Comparison of ENCODE assay signal across 13 cellular contexts in the genomic region with DNA sequence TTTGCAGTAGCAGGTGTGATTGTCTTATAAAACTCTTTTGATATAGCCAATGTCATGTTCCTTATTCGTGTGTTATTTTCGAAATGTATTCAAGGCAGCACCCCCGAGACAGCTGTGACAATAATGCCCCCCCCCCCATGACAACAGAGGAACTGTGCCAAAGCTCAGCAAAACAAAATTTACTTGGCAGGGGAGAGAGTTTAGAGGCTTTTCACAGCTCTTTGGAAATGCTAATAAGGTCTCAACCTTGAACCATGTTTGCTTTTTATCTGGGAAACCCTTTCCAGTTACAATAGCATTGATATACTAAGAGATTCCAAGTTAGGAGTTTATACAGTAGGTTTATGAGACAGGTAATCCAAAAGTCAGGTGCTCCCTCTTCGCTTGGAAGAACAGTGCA. TPM values are rescaled to one million over a fixed set of nuclear protein-coding genes. Genes with fewer than 3 reads are reported as not detected.
DNase-seq lines count a peak whose midpoint lies in the region; ATAC-seq lines count a peak whose summit lies in the region.
"Had no signal": no experiment of that assay in that cellular context is flagged by ENCODE, and none has a peak within 500 bp of the region (broad histone marks: within the 10 kb centered on the region; RNA-seq: fewer than 3 reads in every experiment).

No MANE protein-coding gene starts in this region.

- intact Hi-C loops in sciatic nerve (cut with DNase I), result no loop called here

- peak overlapping the region; percentile 78 for H3K27ac ChIP-seq in epithelial cell of prostate
- H3K27ac ChIP-seq: BLaER1 had no signal

- DNase-seq in NCI-H1092 treated with DMSO at 0.1 percent for 48 hours (lab: John Stamatoyannopoulos, UW), result peak; percentile 86
- DNase-seq in NCI-H345 (lab: John Stamatoyannopoulos, UW), result peak; percentile 93
- DNase-seq in epithelial cell of prostate (ENCODE audit: low read depth, low spot score), result no peak
- no peak for DNase-seq in sciatic nerve (ENCODE audit: low spot score)
- DNase-seq in activated gamma-delta T cell (lab: John Stamatoyannopoulos, UW), result no peak
- no peak for DNase-seq in T1000 (lab: John Stamatoyannopoulos, UW)
- DNase-seq: activated CD8-positive, alpha-beta T cell treated with anti-CD3 and anti-CD28 coated beads, Interleukin-2, amount 10 ng/mL, durations not matched to agents 7 days and 5 days; effector CD4-positive, alpha-beta T cell; NCI-H526; SIG-M5; stimulated activated CD4-positive, alpha-beta T cell treated with anti-CD3 and anti-CD28 coated beads, Interleukin-4, amount 100 ng/mL, for 1 hour had no signal

- ATAC-seq in sciatic nerve (peak; percentile 58), GM19023 (IDR thresholded peaks at IDR 0.05; ENCODE audit: unreplicated experiment) (no peak)
- ATAC-seq: activated CD8-positive, alpha-beta T cell treated with anti-CD3 and anti-CD28 coated beads, Interleukin-2, amount 10 ng/mL, durations not matched to agents 7 days and 5 days had no signal

RNA-seq across cellular contexts. Expression of a gene that starts 56.4 kb away (rescaled TPM):
- total RNA-seq in sciatic nerve, result 8.0 TPM

Comparison
In these comparisons a context has a peak if more than half of its experiments do, and no peak if none do; other contexts are left out.
1. DNase-seq: peak in NCI-H1092 treated with DMSO at 0.1 percent for 48 hours (single experiment) and NCI-H345 (single experiment); none in epithelial cell of prostate (single experiment), sciatic nerve (single experiment), activated gamma-delta T cell (single experiment) and T1000 (single experiment).